ENCODE assay signal across 25 cellular contexts in genomic region chr12:104534857-104535248, GRCh38.
DNase-seq lines count a peak whose midpoint lies in the region; ATAC-seq, FAIRE-seq and TF ChIP-seq lines count a peak whose summit lies in the region.
"Had no signal": no experiment of that assay in that cellular context is flagged by ENCODE, and none has a peak within 500 bp of the region (broad histone marks: within the 10 kb centered on the region; RNA-seq: fewer than 3 reads in every experiment).

No MANE protein-coding gene starts in this region.

- TF ChIP-seq POLR2A in H54 (IDR thresholded peaks at IDR 0.05; ENCODE audit: low read depth, low read length), result no peak

- H3K4me3 ChIP-seq in MG63, result no peak overlapping the region
- H3K4me3 ChIP-seq: body of pancreas, heart right ventricle, lower lobe of right lung, mucosa of descending colon, ovary, testis had no signal

- DNase-seq in activated CD4-positive, CD25-positive, alpha-beta regulatory T cell treated with anti-CD3 and anti-CD28 coated beads, Interleukin-2, amount 50 U/mL, for 72 hours, result no peak
- DNase-seq in effector memory CD8-positive, alpha-beta T cell, result no peak
- DNase-seq in osteocyte (ENCODE audit: extremely low spot score, unreplicated experiment), result no peak
- DNase-seq in MG63, result no peak
- no peak for DNase-seq in left ventricle myocardium superior
- no peak for DNase-seq in H54 (ENCODE audit: insufficient read length, low spot score)
- DNase-seq: activated naive CD4-positive, alpha-beta T cell treated with anti-CD3 and anti-CD28 coated beads, Interleukin-2, amount 10 ng/mL, durations not matched to agents 7 days and 5 days; DND-41; foreskin melanocyte; heart right ventricle; lower lobe of right lung; mucosa of descending colon; NCI-H1694; NCI-H446; NCI-H748 treated with DMSO at 0.1 percent for 48 hours; nephron progenitor cell; SIG-M5; T-cell had no signal

- no peak overlapping the region for H3K4me3 Mint-ChIP-seq in IgD-negative memory B cell
- no peak overlapping the region for H3K4me3 Mint-ChIP-seq in effector memory CD8-positive, alpha-beta T cell
- no peak overlapping the region for H3K4me3 Mint-ChIP-seq in osteocyte (ENCODE audit: unreplicated experiment)
- H3K4me3 Mint-ChIP-seq: activated naive CD4-positive, alpha-beta T cell treated with anti-CD3 and anti-CD28 coated beads, Interleukin-2, amount 10 ng/mL, durations not matched to agents 7 days and 5 days; nephron progenitor cell; stimulated activated naive CD8-positive, alpha-beta T cell treated with anti-CD3 and anti-CD28 coated beads, Interleukin-15, Interleukin-2, amounts not matched to agents 100 ng/mL and 50 ng/mL, for 24 hours; T-cell had no signal

- no peak for TF ChIP-seq CTCF in osteocyte (IDR thresholded peaks at IDR 0.05)

- peak; percentile 22 to 38 for ATAC-seq in activated CD4-positive, CD25-positive, alpha-beta regulatory T cell treated with anti-CD3 and anti-CD28 coated beads, Interleukin-2, amount 50 U/mL, for 24 hours
- ATAC-seq in effector memory CD8-positive, alpha-beta T cell (replicated peaks), result no peak
- no peak for ATAC-seq in left ventricle myocardium superior
- ATAC-seq: heart right ventricle, lower lobe of right lung, mucosa of descending colon, T-cell had no signal

- intact Hi-C loops in left ventricle myocardium superior (cut with micrococcal nuclease), result no loop called here

- H3K9me3 Mint-ChIP-seq in IgD-negative memory B cell (no peaks in the 10 kb centered on the region), osteocyte (ENCODE audit: unreplicated experiment) (no peaks in the 10 kb centered on the region)
- no peaks in the 10 kb centered on the region for H3K9me3 Mint-ChIP-seq in effector memory CD8-positive, alpha-beta T cell
- H3K9me3 Mint-ChIP-seq: activated naive CD4-positive, alpha-beta T cell treated with anti-CD3 and anti-CD28 coated beads, Interleukin-2, amount 10 ng/mL, durations not matched to agents 7 days and 5 days; stimulated activated naive CD8-positive, alpha-beta T cell treated with anti-CD3 and anti-CD28 coated beads, Interleukin-15, Interleukin-2, amounts not matched to agents 100 ng/mL and 50 ng/mL, for 24 hours; T-cell had no signal

- peak overlapping the region in 2 of 3 donors; percentile 27 to 49 for H3K27ac Mint-ChIP-seq in IgD-negative memory B cell
- peak overlapping the region; percentile 28 to 89 for H3K27ac Mint-ChIP-seq in effector memory CD8-positive, alpha-beta T cell
- H3K27ac Mint-ChIP-seq in osteocyte (ENCODE audit: unreplicated experiment), result peak overlapping the region; percentile 48
- H3K27ac Mint-ChIP-seq: activated naive CD4-positive, alpha-beta T cell treated with anti-CD3 and anti-CD28 coated beads, Interleukin-2, amount 10 ng/mL, durations not matched to agents 7 days and 5 days had no signal

- H3K27me3 ChIP-seq in MG63, result no peaks in the 10 kb centered on the region
- H3K27me3 ChIP-seq: body of pancreas, heart right ventricle, ovary, testis had no signal

- no peak for FAIRE-seq in H54 (lab: Jason Lieb, UNC)
- FAIRE-seq: RCC 7860 had no signal

- H3K4me1 Mint-ChIP-seq in IgD-negative memory B cell (peaks cover 49 to 61% (median 56%) of the 10 kb centered on the region in 3 donors), osteocyte (ENCODE audit: unreplicated experiment) (peaks cover 23% of the 10 kb centered on the region)
- H3K4me1 Mint-ChIP-seq in effector memory CD8-positive, alpha-beta T cell (ENCODE audit: low read depth in 2 of 2), result peaks cover 67 to 93% of the 10 kb centered on the region in 2 donors

- no peaks in the 10 kb centered on the region for H3K36me3 ChIP-seq in MG63
- H3K36me3 ChIP-seq: heart right ventricle, lower lobe of right lung, ovary had no signal

- no peaks in the 10 kb centered on the region for H3K27me3 Mint-ChIP-seq in IgD-negative memory B cell
- no peaks in the 10 kb centered on the region for H3K27me3 Mint-ChIP-seq in effector memory CD8-positive, alpha-beta T cell
- peaks cover 3% of the 10 kb centered on the region for H3K27me3 Mint-ChIP-seq in osteocyte (ENCODE audit: unreplicated experiment)
- H3K27me3 Mint-ChIP-seq: activated naive CD4-positive, alpha-beta T cell treated with anti-CD3 and anti-CD28 coated beads, Interleukin-2, amount 10 ng/mL, durations not matched to agents 7 days and 5 days; stimulated activated naive CD8-positive, alpha-beta T cell treated with anti-CD3 and anti-CD28 coated beads, Interleukin-15, Interleukin-2, amounts not matched to agents 100 ng/mL and 50 ng/mL, for 24 hours; T-cell had no signal

- H3K9me3 ChIP-seq in MG63, result no peaks in the 10 kb centered on the region; the same call in 1 of the 2 replicates
- H3K9me3 ChIP-seq: body of pancreas, heart right ventricle, lower lobe of right lung, mucosa of descending colon, ovary, testis had no signal

- peaks cover 6% of the 10 kb centered on the region for H3K36me3 Mint-ChIP-seq in IgD-negative memory B cell
- peaks cover 5% of the 10 kb centered on the region for H3K36me3 Mint-ChIP-seq in effector memory CD8-positive, alpha-beta T cell (ENCODE audit: insufficient read depth)
- no peaks in the 10 kb centered on the region for H3K36me3 Mint-ChIP-seq in osteocyte (ENCODE audit: unreplicated experiment)

Comparison
In these comparisons a context has a peak if more than half of its experiments do, and no peak if none do; other contexts are left out.
1. ATAC-seq: peak in activated CD4-positive, CD25-positive, alpha-beta regulatory T cell treated with anti-CD3 and anti-CD28 coated beads, Interleukin-2, amount 50 U/mL, for 24 hours (2 of 2); none in effector memory CD8-positive, alpha-beta T cell (single experiment) and left ventricle myocardium superior (single experiment).
2. Peak in every context shown above with its lines, with median percentiles within 50 percentile points of each other: H3K27ac Mint-ChIP-seq.